8 cellular contexts compared by ENCODE assay signal in genomic region chr1:44031051-44031899, GRCh38. TPM values are rescaled to one million over a fixed set of nuclear protein-coding genes. Genes with fewer than 3 reads are reported as not detected.
DNase-seq lines count a peak whose midpoint lies in the region; ATAC-seq and TF ChIP-seq lines count a peak whose summit lies in the region.

Gene SLC6A9, minus strand, starts transcription at chr1:44031462. Its CDS starts 7,185 bp downstream, at chr1:44024277.

- peak within 1 kb of the TSS; percentile 85 for H3K9ac ChIP-seq in BLaER1
- no peak within 1 kb of the TSS for H3K9ac ChIP-seq in liver (ENCODE audit: low read depth in 1 of 2, low read length in 2 of 2)

- H3K27ac ChIP-seq in BLaER1: peak within 1 kb of the TSS; percentile 91
- peak within 1 kb of the TSS; percentile 51 to 72 for H3K27ac ChIP-seq in liver (ENCODE audit: low read depth in 1 of 2, low read length in 2 of 2)

- H3K36me3 ChIP-seq in BLaER1: no peaks in the 10 kb centered on the region
- no peaks in the 10 kb centered on the region for H3K36me3 ChIP-seq in liver (ENCODE audit: control insufficient read depth in 4 of 4, insufficient read depth in 3 of 4, low read depth in 1 of 4, low read length in 3 of 4)

- TF ChIP-seq CTCF in chondrocyte (IDR thresholded peaks at IDR 0.05) (peak; percentile 37), liver (IDR thresholded peaks at IDR 0.05; ENCODE audit: low read depth, low read length, missing input control) (no peak)

- H3K4me3 ChIP-seq in BLaER1: peak within 1 kb of the TSS; percentile 88
- H3K4me3 ChIP-seq in liver (ENCODE audit: low read depth in 1 of 3, low read length in 3 of 3): peak within 1 kb of the TSS; percentile 35 to 73 (median 72)

- no peak for ATAC-seq in GM21381 (IDR thresholded peaks at IDR 0.05; ENCODE audit: unreplicated experiment)

- peaks cover 47% of the 10 kb centered on the region for H3K4me1 Mint-ChIP-seq in chondrocyte (ENCODE audit: low read depth)

- H3K36me3 Mint-ChIP-seq in chondrocyte (ENCODE audit: low read depth): no peaks in the 10 kb centered on the region

- H3K9me3 Mint-ChIP-seq in chondrocyte (ENCODE audit: low read depth): no peaks in the 10 kb centered on the region

- H3K27me3 ChIP-seq in BLaER1 (peaks cover 17% of the 10 kb centered on the region), liver (ENCODE audit: control insufficient read depth in 4 of 4, insufficient read depth in 4 of 4, low read length in 3 of 4) (no peaks in the 10 kb centered on the region)

- H4K20me1 ChIP-seq in BLaER1: no peaks in the 10 kb centered on the region

- no peaks in the 10 kb centered on the region for H3K27me3 Mint-ChIP-seq in chondrocyte (ENCODE audit: low read depth)

- no peak for TF ChIP-seq EP300 in Ishikawa (IDR thresholded peaks at IDR 0.05; ENCODE audit: borderline replicate concordance)

- peak within 1 kb of the TSS; percentile 91 for H3K27ac Mint-ChIP-seq in chondrocyte (ENCODE audit: unreplicated experiment)

- peak within 1 kb of the TSS; percentile 84 for H3K4me3 Mint-ChIP-seq in chondrocyte (ENCODE audit: unreplicated experiment)

- peak within 1 kb of the TSS; percentile 97 for H3K4me2 ChIP-seq in BLaER1

- peak; percentile 56 for DNase-seq in activated CD4-positive, CD25-positive, alpha-beta regulatory T cell treated with anti-CD3 and anti-CD28 coated beads, Interleukin-2, amount 50 U/mL, for 72 hours
- DNase-seq in chondrocyte (ENCODE audit: low spot score): peak; percentile 91
- DNase-seq in stimulated activated CD4-positive, alpha-beta T cell treated with anti-CD3 and anti-CD28 coated beads, TNF-alpha, amount 100 ng/mL, for 1 hour (ENCODE audit: low read depth in 3 of 3, low spot score in 1 of 3): peak in 2 of 3 donors; percentile 26 to 49
- no peak for DNase-seq in T-helper 9 cell

- H3K9me3 ChIP-seq in BLaER1 (no peaks in the 10 kb centered on the region), liver (ENCODE audit: control insufficient read depth in 4 of 4, low read length in 3 of 4) (no peaks in the 10 kb centered on the region)

- TF ChIP-seq RAD21 in Ishikawa (IDR thresholded peaks at IDR 0.05; ENCODE audit: low read depth) (no peak), liver (IDR thresholded peaks at IDR 0.05) (peak in 1 of 2 donors; percentile 5)

- WGBS in liver: 9% methylated on average over 55 of the region's 55 CpGs

- H3K4me1 ChIP-seq in BLaER1 (peaks cover 38% of the 10 kb centered on the region), liver (ENCODE audit: control insufficient read depth in 4 of 4, insufficient read depth in 4 of 4, low read length in 3 of 4) (peaks cover 3 to 32% (median 10%) of the 10 kb centered on the region in 4 donors)

TF ChIP-seq in Ishikawa, 13 proteins besides CTCF, POLR2A, EP300 and RAD21 (continues in another document):
- TF ChIP-seq ZBTB7A (IDR thresholded peaks at IDR 0.05; ENCODE audit: low read depth) (peak; percentile 67; the same call in 1 of the 2 replicates), EGR1 (IDR thresholded peaks at IDR 0.05) (no peak), NFIC (IDR thresholded peaks at IDR 0.05) (no peak), CREB1 (IDR thresholded peaks at IDR 0.05; ENCODE audit: low read depth) (no peak), TAF1 (IDR thresholded peaks at IDR 0.05; ENCODE audit: low read depth) (peak; percentile 19; the same call in 1 of the 2 replicates), CEBPB (IDR thresholded peaks at IDR 0.05) (no peak), USF1 (IDR thresholded peaks at IDR 0.05) (no peak), TEAD4 (IDR thresholded peaks at IDR 0.05) (0 out of 2 replicates have a peak, but pooled peaks have one; percentile 14), TCF12 (IDR thresholded peaks at IDR 0.05; ENCODE audit: low read depth) (no peak)
- TF ChIP-seq, protein P1, sequence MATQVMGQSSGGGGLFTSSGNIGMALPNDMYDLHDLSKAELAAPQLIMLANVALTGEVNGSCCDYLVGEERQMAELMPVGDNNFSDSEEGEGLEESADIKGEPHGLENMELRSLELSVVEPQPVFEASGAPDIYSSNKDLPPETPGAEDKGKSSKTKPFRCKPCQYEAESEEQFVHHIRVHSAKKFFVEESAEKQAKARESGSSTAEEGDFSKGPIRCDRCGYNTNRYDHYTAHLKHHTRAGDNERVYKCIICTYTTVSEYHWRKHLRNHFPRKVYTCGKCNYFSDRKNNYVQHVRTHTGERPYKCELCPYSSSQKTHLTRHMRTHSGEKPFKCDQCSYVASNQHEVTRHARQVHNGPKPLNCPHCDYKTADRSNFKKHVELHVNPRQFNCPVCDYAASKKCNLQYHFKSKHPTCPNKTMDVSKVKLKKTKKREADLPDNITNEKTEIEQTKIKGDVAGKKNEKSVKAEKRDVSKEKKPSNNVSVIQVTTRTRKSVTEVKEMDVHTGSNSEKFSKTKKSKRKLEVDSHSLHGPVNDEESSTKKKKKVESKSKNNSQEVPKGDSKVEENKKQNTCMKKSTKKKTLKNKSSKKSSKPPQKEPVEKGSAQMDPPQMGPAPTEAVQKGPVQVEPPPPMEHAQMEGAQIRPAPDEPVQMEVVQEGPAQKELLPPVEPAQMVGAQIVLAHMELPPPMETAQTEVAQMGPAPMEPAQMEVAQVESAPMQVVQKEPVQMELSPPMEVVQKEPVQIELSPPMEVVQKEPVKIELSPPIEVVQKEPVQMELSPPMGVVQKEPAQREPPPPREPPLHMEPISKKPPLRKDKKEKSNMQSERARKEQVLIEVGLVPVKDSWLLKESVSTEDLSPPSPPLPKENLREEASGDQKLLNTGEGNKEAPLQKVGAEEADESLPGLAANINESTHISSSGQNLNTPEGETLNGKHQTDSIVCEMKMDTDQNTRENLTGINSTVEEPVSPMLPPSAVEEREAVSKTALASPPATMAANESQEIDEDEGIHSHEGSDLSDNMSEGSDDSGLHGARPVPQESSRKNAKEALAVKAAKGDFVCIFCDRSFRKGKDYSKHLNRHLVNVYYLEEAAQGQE (IDR thresholded peaks at IDR 0.05; ENCODE audit: low read depth): no peak
- TF ChIP-seq, protein P2, sequence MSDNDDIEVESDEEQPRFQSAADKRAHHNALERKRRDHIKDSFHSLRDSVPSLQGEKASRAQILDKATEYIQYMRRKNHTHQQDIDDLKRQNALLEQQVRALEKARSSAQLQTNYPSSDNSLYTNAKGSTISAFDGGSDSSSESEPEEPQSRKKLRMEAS (IDR thresholded peaks at IDR 0.05): peak; percentile 62

TF ChIP-seq in liver, 16 proteins besides CTCF, POLR2A, EP300 and RAD21 (continues in another document):
- no peak for TF ChIP-seq YY1 (IDR thresholded peaks at IDR 0.05)
- no peak for TF ChIP-seq EGR1 (IDR thresholded peaks at IDR 0.05; ENCODE audit: low read depth in 2 of 2)
- TF ChIP-seq FOXA1 (IDR thresholded peaks at IDR 0.05): no peak
- TF ChIP-seq FOXA2 (IDR thresholded peaks at IDR 0.05): no peak
- TF ChIP-seq, protein P1 (IDR thresholded peaks at IDR 0.05): no peak
- TF ChIP-seq GABPA (IDR thresholded peaks at IDR 0.05 in 1 of 2, conservative IDR thresholded peaks at IDR 0.05 in 1 of 2): no peak
- TF ChIP-seq HNF4A (conservative IDR thresholded peaks at IDR 0.05): no peak
- TF ChIP-seq NR2F2 (IDR thresholded peaks at IDR 0.05): no peak
- TF ChIP-seq TAF1 (conservative IDR thresholded peaks at IDR 0.05): no peak
- no peak for TF ChIP-seq JUND (IDR thresholded peaks at IDR 0.05)
- TF ChIP-seq ZBTB33 (IDR thresholded peaks at IDR 0.05): no peak
- no peak for TF ChIP-seq RXRA (IDR thresholded peaks at IDR 0.05)
- TF ChIP-seq, protein P2 (IDR thresholded peaks at IDR 0.05): no peak
- TF ChIP-seq SP1 (IDR thresholded peaks at IDR 0.05): no peak

RNA-seq across cellular contexts. Expression of gene SLC6A9, which starts in this region (rescaled TPM):
- total RNA-seq in chondrocyte: 8.4 to 67.3 TPM (median 61.7 TPM) in 3 replicates
- total RNA-seq in liver: 10 to 100 TPM in 1 of 2 donors, 1 to 10 TPM in 1; 1.0 to 47.7 TPM
- polyA plus RNA-seq in liver: 1 to 10 TPM in 1 of 2 donors, under 1 TPM in 1; 0.57 to 6.1 TPM
